In genomic region chr2:227450196-227450851, GRCh38 we compare ENCODE assay signal across 1 cellular context.
TF ChIP-seq lines count a peak whose summit lies in the region.

No MANE protein-coding gene starts in this region.

TF ChIP-seq in GM23338, 12 proteins besides CTCF, POLR2A, EP300 and RAD21 (continued from another document):
- TF ChIP-seq ETS1 (IDR thresholded peaks at IDR 0.05) = no peak
- TF ChIP-seq ZNF331 (CRISPR knock-in tag; IDR thresholded peaks at IDR 0.05; ENCODE audit: low read depth) = no peak
- TF ChIP-seq POLR2AphosphoS5 (IDR thresholded peaks at IDR 0.05; ENCODE audit: low read depth) = no peak
- TF ChIP-seq CREB1 (CRISPR knock-in tag; IDR thresholded peaks at IDR 0.05; ENCODE audit: low read depth) = no peak
- TF ChIP-seq EZH2phosphoT487 (IDR thresholded peaks at IDR 0.05; ENCODE audit: unreplicated experiment) = no peak
- TF ChIP-seq REST (IDR thresholded peaks at IDR 0.05; ENCODE audit: unreplicated experiment) = no peak
- TF ChIP-seq ZNF114 (CRISPR knock-in tag; IDR thresholded peaks at IDR 0.05) = no peak
- TF ChIP-seq JUNB (IDR thresholded peaks at IDR 0.05; ENCODE audit: unreplicated experiment) = no peak
